In the genomic region with DNA sequence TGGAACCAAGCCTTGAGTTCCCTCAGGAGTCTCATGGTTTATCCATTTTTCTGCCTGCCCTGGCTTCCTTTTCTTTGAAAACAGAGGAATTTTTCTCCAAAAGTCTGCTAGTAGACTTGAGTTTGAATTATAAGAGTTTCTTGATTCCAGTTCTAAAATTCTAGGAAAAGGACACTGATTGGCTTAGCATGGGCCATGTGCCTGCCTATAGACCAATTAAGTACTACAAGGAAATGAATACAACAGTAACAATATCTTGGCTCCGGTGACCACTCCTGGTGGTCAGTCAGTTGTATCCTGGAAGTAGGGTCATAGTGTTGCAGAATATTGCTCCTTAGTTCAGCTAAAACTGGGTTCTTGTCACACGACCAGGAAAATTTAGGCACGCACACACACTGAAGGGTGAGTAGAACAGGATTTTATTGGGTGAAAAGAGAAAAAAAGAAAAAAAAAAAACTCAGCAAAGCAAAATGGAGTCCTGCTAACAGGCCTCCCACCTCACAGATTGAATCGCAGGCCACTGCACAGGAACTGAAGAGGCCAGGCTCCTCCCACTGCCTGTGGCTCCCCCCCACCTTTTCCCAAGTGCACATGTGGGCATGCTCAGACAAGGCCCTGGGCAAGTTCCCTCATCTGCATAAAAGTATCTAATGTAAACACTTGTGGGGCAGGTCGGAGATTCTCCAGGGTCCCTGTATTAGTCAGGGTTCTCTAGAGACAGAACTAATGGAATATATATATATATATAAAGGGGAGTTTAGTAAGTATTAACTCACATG, we compare ENCODE assay signal across 14 cellular contexts.
DNase-seq lines count a peak whose midpoint lies in the region; ATAC-seq and TF ChIP-seq lines count a peak whose summit lies in the region.
"Had no signal": no experiment of that assay in that cellular context is flagged by ENCODE, and none has a peak within 500 bp of the region (broad histone marks: within the 10 kb centered on the region; RNA-seq: fewer than 3 reads in every experiment).

No MANE protein-coding gene starts in this region.

- ATAC-seq in IMR-90 (ENCODE audit: low read depth) = peak; percentile 36; the same call in 1 of the 2 replicates
- no peak for ATAC-seq in left ventricle myocardium superior
- no peak for ATAC-seq in CD8-positive, alpha-beta T cell
- ATAC-seq: Panc1 had no signal

- 0 out of 2 replicates have a peak, but pooled peaks cover 3% of the 10 kb centered on the region for H3K9me1 ChIP-seq in IMR-90 (ENCODE audit: insufficient read depth, low read length)

- H2BK120ac ChIP-seq in IMR-90 (ENCODE audit: low read depth, low read length) = no peak overlapping the region

- H2BK20ac ChIP-seq in IMR-90 (ENCODE audit: low read depth, low read length) = no peak overlapping the region

- H2BK5ac ChIP-seq in IMR-90 (ENCODE audit: low read depth, low read length, poor library complexity, severe bottlenecking) = no peak overlapping the region

- no peak overlapping the region for H4K5ac ChIP-seq in IMR-90 (ENCODE audit: low read depth, low read length)

- TF ChIP-seq RAD21 in IMR-90 (IDR thresholded peaks at IDR 0.05; ENCODE audit: low read length) = no peak

- no peak overlapping the region for H3K56ac ChIP-seq in IMR-90 (ENCODE audit: extremely low read depth, insufficient read depth, low read length)

- no peak overlapping the region for H2AK9ac ChIP-seq in IMR-90 (replicated peaks; ENCODE audit: low read depth, low read length, poor library complexity)

- H3K79me1 ChIP-seq in IMR-90 (ENCODE audit: low read depth in 1 of 2, low read length in 2 of 2) = peaks cover 25 to 54% of the 10 kb centered on the region in 2 experiments

- no peak overlapping the region for H4K91ac ChIP-seq in IMR-90 (ENCODE audit: insufficient read depth, low read depth, low read length)

- H3K27me3 ChIP-seq in IMR-90 (ENCODE audit: control insufficient read depth, insufficient read depth, low read length) = no peaks in the 10 kb centered on the region
- H3K27me3 ChIP-seq in CD8-positive, alpha-beta T cell (ENCODE audit: insufficient read depth, low read length) = no peaks in the 10 kb centered on the region

- dilution Hi-C loops in IMR-90 (cut with HindIII; ENCODE audit: low sequenced_read_pairs, unreplicated experiment) = no loop called here

- no peak overlapping the region for H3K4ac ChIP-seq in IMR-90 (ENCODE audit: low read depth, low read length)

- H3K14ac ChIP-seq in IMR-90 (replicated peaks; ENCODE audit: low read depth, low read length) = no peak overlapping the region; the same call in 1 of the 2 replicates

- H3K27me3 Mint-ChIP-seq in CD8-positive, alpha-beta T cell (ENCODE audit: low read depth) = no peaks in the 10 kb centered on the region
- H3K27me3 Mint-ChIP-seq: memory B cell had no signal

- H3K4me1 Mint-ChIP-seq in CD8-positive, alpha-beta T cell (ENCODE audit: low read depth) = peaks cover 2% of the 10 kb centered on the region
- H3K4me1 Mint-ChIP-seq: memory B cell had no signal

- in situ Hi-C loops in IMR-90 (cut with MboI; ENCODE audit: low sequenced_read_pairs) (no loop called here), GM13976 (cut with MboI; ENCODE audit: low sequenced_read_pairs, unreplicated experiment) (no loop called here)

- intact Hi-C loops in IMR-90 (cut with micrococcal nuclease) = no loop called here
- intact Hi-C loops in left ventricle myocardium superior (cut with micrococcal nuclease) = loop anchor here (10.0 kb wide), 1 partner anchor 49 kb away; no protein-coding TSS in a partner anchor
- intact Hi-C loops in CD8-positive, alpha-beta T cell (cut with DNase I, micrococcal nuclease) = no loop called here

- no peak for TF ChIP-seq POLR2A in IMR-90 (IDR thresholded peaks at IDR 0.05; ENCODE audit: low read depth, low read length)

- no peak for TF ChIP-seq CTCF in IMR-90 (conservative IDR thresholded peaks at IDR 0.05; ENCODE audit: low read depth, low read length)
- no peak for TF ChIP-seq CTCF in foreskin fibroblast (IDR thresholded peaks at IDR 0.05; ENCODE audit: low read depth, low read length)
- no peak for TF ChIP-seq CTCF in GM13976 (IDR thresholded peaks at IDR 0.05; ENCODE audit: borderline replicate concordance, control extremely low read depth, extremely low read depth, insufficient read depth, missing control alignments)
- no peak for TF ChIP-seq CTCF in CD8-positive, alpha-beta T cell (IDR thresholded peaks at IDR 0.05)

- H3K36me3 Mint-ChIP-seq in CD8-positive, alpha-beta T cell = peaks cover 8% of the 10 kb centered on the region

- no peak overlapping the region for H2AFZ ChIP-seq in IMR-90 (replicated peaks; ENCODE audit: low read length, poor library complexity)

- no peak overlapping the region for H3K27ac ChIP-seq in IMR-90 (ENCODE audit: insufficient read depth, low read length)
- H3K27ac ChIP-seq in CD8-positive, alpha-beta T cell (ENCODE audit: low read depth, low read length) = no peak overlapping the region

- H3K9ac ChIP-seq in IMR-90 (ENCODE audit: low read depth, low read length) = no peak overlapping the region

- no peak overlapping the region for H3K4me3 Mint-ChIP-seq in CD8-positive, alpha-beta T cell
- H3K4me3 Mint-ChIP-seq: memory B cell had no signal

- no peak overlapping the region for H3K18ac ChIP-seq in IMR-90 (ENCODE audit: low read depth, low read length)

- no peak overlapping the region for H2AK5ac ChIP-seq in IMR-90 (ENCODE audit: low read depth, low read length)

- H3K4me3 ChIP-seq in IMR-90 (ENCODE audit: insufficient read depth, low read depth, low read length) = no peak overlapping the region
- no peak overlapping the region for H3K4me3 ChIP-seq in foreskin fibroblast (ENCODE audit: low read depth in 1 of 2, low read length in 2 of 2)
- no peak overlapping the region for H3K4me3 ChIP-seq in CD8-positive, alpha-beta T cell (ENCODE audit: low read depth, low read length)
- H3K4me3 ChIP-seq: smooth muscle cell had no signal

- no peak overlapping the region for H3K27ac Mint-ChIP-seq in CD8-positive, alpha-beta T cell
- H3K27ac Mint-ChIP-seq: memory B cell had no signal

- peaks cover 5% of the 10 kb centered on the region for H3K9me3 Mint-ChIP-seq in CD8-positive, alpha-beta T cell

- H3K23ac ChIP-seq in IMR-90 (ENCODE audit: low read depth, low read length) = no peak overlapping the region

- POLR2A ChIA-PET in IMR-90 (lab: Charles Lee; ENCODE audit: unreplicated experiment) = no interaction called here
- POLR2A ChIA-PET in CD8-positive, alpha-beta T cell (lab: Charles Lee) = no interaction called here

- peaks cover 4% of the 10 kb centered on the region for H3K4me1 ChIP-seq in IMR-90 (ENCODE audit: control insufficient read depth, insufficient read depth, low read length)
- no peaks in the 10 kb centered on the region for H3K4me1 ChIP-seq in CD8-positive, alpha-beta T cell (ENCODE audit: insufficient read depth, low read length)

- CTCF ChIA-PET in IMR-90 (lab: Yijun Ruan, JAX) = no interaction called here
- CTCF ChIA-PET in CD8-positive, alpha-beta T cell (lab: Charles Lee) = no interaction called here

- no peak overlapping the region; the same call in 2 of the 3 replicates for H2BK15ac ChIP-seq in IMR-90 (ENCODE audit: low read depth, low read length)

- H3K36me3 ChIP-seq in IMR-90 (ENCODE audit: control insufficient read depth, insufficient read depth, low read length) = peaks cover 2% of the 10 kb centered on the region
- no peaks in the 10 kb centered on the region for H3K36me3 ChIP-seq in CD8-positive, alpha-beta T cell (ENCODE audit: insufficient read depth, low read length)

- H3K9me3 ChIP-seq in IMR-90 (ENCODE audit: control insufficient read depth, insufficient read depth, low read length) = peaks cover 4% of the 10 kb centered on the region
- no peaks in the 10 kb centered on the region for H3K9me3 ChIP-seq in CD8-positive, alpha-beta T cell (ENCODE audit: low read length)

- H4K20me1 ChIP-seq in IMR-90 (ENCODE audit: insufficient read depth, low read length) = peaks cover 19% of the 10 kb centered on the region; the same call in 1 of the 2 replicates

- no TSS peak for BruUV-seq in IMR-90 (replicated peaks; lab: Mats Ljungman, UMichigan)

- H4K8ac ChIP-seq in IMR-90 (ENCODE audit: low read depth in 2 of 2, low read length in 2 of 2) = no peak overlapping the region

- no peak overlapping the region for H3K4me2 ChIP-seq in IMR-90 (ENCODE audit: low read depth, low read length)
- H3K4me2 ChIP-seq: smooth muscle cell had no signal

- no CpG with 5 or more reads among the region's 5 CpGs for WGBS in IMR-90 (ENCODE audit: extremely low coverage in 2 of 2, insufficient read length in 1 of 2), 2 experiments

- DNase-seq in ELF-1 (ENCODE audit: low read depth, low spot score) (peak; percentile 41), IMR-90 (peak; percentile 25), T1000 (lab: John Stamatoyannopoulos, UW) (peak; percentile 69), foreskin fibroblast (peak; percentile 10 to 31), GM13976 (ENCODE audit: low spot score) (no peak), left ventricle myocardium superior (no peak), NCI-H226 (no peak)
- no peak for DNase-seq in CD8-positive, alpha-beta T cell
- DNase-seq: activated naive CD4-positive, alpha-beta T cell; NCI-H2227 treated with DMSO at 0.1 percent for 48 hours; nucleus accumbens had no signal

TF ChIP-seq in IMR-90, 13 proteins besides CTCF, POLR2A, EP300 and RAD21:
- TF ChIP-seq, protein P1, sequence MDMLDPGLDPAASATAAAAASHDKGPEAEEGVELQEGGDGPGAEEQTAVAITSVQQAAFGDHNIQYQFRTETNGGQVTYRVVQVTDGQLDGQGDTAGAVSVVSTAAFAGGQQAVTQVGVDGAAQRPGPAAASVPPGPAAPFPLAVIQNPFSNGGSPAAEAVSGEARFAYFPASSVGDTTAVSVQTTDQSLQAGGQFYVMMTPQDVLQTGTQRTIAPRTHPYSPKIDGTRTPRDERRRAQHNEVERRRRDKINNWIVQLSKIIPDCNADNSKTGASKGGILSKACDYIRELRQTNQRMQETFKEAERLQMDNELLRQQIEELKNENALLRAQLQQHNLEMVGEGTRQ (IDR thresholded peaks at IDR 0.05; ENCODE audit: low read depth, low read length) = peak; percentile 57; the same call in 1 of the 2 replicates
- no peak for TF ChIP-seq BHLHE40 (IDR thresholded peaks at IDR 0.05; ENCODE audit: low read depth, low read length)

Comparison
In these comparisons a context has a peak if more than half of its experiments do, and no peak if none do; other contexts are left out.
1. DNase-seq: peak in ELF-1 (single experiment), IMR-90 (single experiment), T1000 (single experiment) and foreskin fibroblast (2 of 2); none in GM13976 (single experiment), left ventricle myocardium superior (single experiment), NCI-H226 (single experiment) and CD8-positive, alpha-beta T cell (0 of 7).